ENCODE assay signal across 10 cellular contexts in genomic region chr2:156466739-156467405, GRCh38. TPM values are rescaled to one million over a fixed set of nuclear protein-coding genes. Genes with fewer than 3 reads are reported as not detected.
DNase-seq lines count a peak whose midpoint lies in the region; ATAC-seq, FAIRE-seq and TF ChIP-seq lines count a peak whose summit lies in the region.
"Had no signal": no experiment of that assay in that cellular context is flagged by ENCODE, and none has a peak within 500 bp of the region (broad histone marks: within the 10 kb centered on the region; RNA-seq: fewer than 3 reads in every experiment).

No MANE protein-coding gene starts in this region.

- H3K36me3 ChIP-seq in osteoblast (ENCODE audit: insufficient read depth, low read length): no peaks in the 10 kb centered on the region

- no peak overlapping the region for H2AFZ ChIP-seq in osteoblast (ENCODE audit: low read length)

- peaks cover 63% of the 10 kb centered on the region for H3K79me2 ChIP-seq in osteoblast (ENCODE audit: insufficient read depth, low read length)

- TF ChIP-seq CTCF in fibroblast of pulmonary artery (IDR thresholded peaks at IDR 0.05; ENCODE audit: low read length, missing control alignments) (no peak), osteoblast (IDR thresholded peaks at IDR 0.05; ENCODE audit: extremely low read depth, low read depth, low read length) (no peak), D721Med (IDR thresholded peaks at IDR 0.05; ENCODE audit: insufficient read depth, missing control alignments) (no peak), GM13977 (IDR thresholded peaks at IDR 0.05; ENCODE audit: extremely low read depth, insufficient read depth, missing control alignments) (no peak)

- H3K4me2 ChIP-seq in osteoblast (ENCODE audit: insufficient read depth, low read length): peak overlapping the region; percentile 77

- peak; percentile 67 for DNase-seq in EH (ENCODE audit: low read depth)
- peak; percentile 31 for DNase-seq in OCI-M1 (lab: John Stamatoyannopoulos, UW)
- DNase-seq in fibroblast of pulmonary artery (ENCODE audit: low read depth): peak; percentile 65
- no peak for DNase-seq in osteoblast (ENCODE audit: insufficient read length, low spot score, missing footprints)
- no peak for DNase-seq in activated gamma-delta T cell (lab: John Stamatoyannopoulos, UW)
- DNase-seq in D721Med (ENCODE audit: insufficient read length, low spot score): no peak
- DNase-seq in GM13977 (ENCODE audit: low spot score): no peak
- DNase-seq: activated B cell treated with CpG ODN at 0.5 μM for 24 hours had no signal

- no peaks in the 10 kb centered on the region for H4K20me1 ChIP-seq in osteoblast (ENCODE audit: insufficient read depth, low read length)

- H3K27me3 ChIP-seq in osteoblast (ENCODE audit: insufficient read depth, low read length): no peaks in the 10 kb centered on the region

- peaks cover 15% of the 10 kb centered on the region for H3K4me1 ChIP-seq in osteoblast (ENCODE audit: insufficient read depth, low read length)

- peak overlapping the region; percentile 8 for H3K27ac ChIP-seq in osteoblast (ENCODE audit: low read depth, low read length)

- in situ Hi-C loops in GM13977 (cut with MboI; ENCODE audit: low pct_unique_long_range_greater_than_20kb, low sequenced_read_pairs, unreplicated experiment): no loop called here

- H3K4me3 ChIP-seq in fibroblast of pulmonary artery (replicated peaks; ENCODE audit: low read depth, low read length) (peak overlapping the region; percentile 31), osteoblast (ENCODE audit: insufficient read depth, low read length) (peak overlapping the region; percentile 40)

- no peak for FAIRE-seq in D721Med (lab: Jason Lieb, UNC)

- H3K9me3 ChIP-seq in osteoblast (ENCODE audit: low read depth, low read length): no peaks in the 10 kb centered on the region

- no peak for ATAC-seq in GM18907 (IDR thresholded peaks at IDR 0.05; ENCODE audit: unreplicated experiment)
- ATAC-seq: stimulated activated effector memory CD8-positive, alpha-beta T cell treated with anti-CD3 and anti-CD28 coated beads, Interleukin-12 subunit alpha, Interleukin-12 subunit beta, amount 100 ng/mL, for 72 hours had no signal

RNA-seq across cellular contexts. Expression of gene GPD2, which starts 30.7 kb away (rescaled TPM):
- total RNA-seq in osteoblast: 53.0 and 59.7 TPM in 2 replicates

Comparison
In these comparisons a context has a peak if more than half of its experiments do, and no peak if none do; other contexts are left out.
1. DNase-seq: peak in EH (single experiment), OCI-M1 (single experiment) and fibroblast of pulmonary artery (single experiment); none in osteoblast (single experiment), activated gamma-delta T cell (single experiment), D721Med (single experiment) and GM13977 (single experiment).